Comparison of ENCODE assay signal across 6 cellular contexts in genomic region chr11:40754297-40754696, GRCh38.
"Had no signal": no experiment of that assay in that cellular context is flagged by ENCODE, and none has a peak within 500 bp of the region (broad histone marks: within the 10 kb centered on the region; RNA-seq: fewer than 3 reads in every experiment).

No MANE protein-coding gene starts in this region.

- DNase-seq: IMR-90, KBM-7, KG1 had no signal

- FAIRE-seq: HepG2, HTR-8/SVneo, K562 had no signal
